ENCODE assay signal across 4 cellular contexts in the genomic region with DNA sequence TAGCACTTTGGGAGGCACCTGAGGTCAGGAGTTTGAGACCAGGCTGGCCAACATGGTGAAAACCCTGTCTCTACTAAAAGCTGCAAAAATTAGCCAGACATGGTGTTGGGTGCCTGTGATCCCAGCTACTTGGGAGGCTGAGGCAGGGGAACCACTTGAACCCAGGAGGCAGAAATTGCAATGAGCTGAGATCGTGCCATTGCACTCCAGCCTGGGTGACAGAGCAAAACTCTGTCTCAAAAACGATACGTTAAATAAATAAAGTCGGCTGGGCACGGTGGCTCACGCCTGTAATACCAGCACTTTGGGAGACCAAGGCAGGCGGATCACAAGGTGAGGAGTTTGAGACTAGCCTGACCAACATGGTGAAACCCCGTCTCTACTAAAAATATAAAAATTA. TPM values are rescaled to one million over a fixed set of nuclear protein-coding genes. Genes with fewer than 3 reads are reported as not detected.
"Had no signal": no experiment of that assay in that cellular context is flagged by ENCODE, and none has a peak within 500 bp of the region (broad histone marks: within the 10 kb centered on the region; RNA-seq: fewer than 3 reads in every experiment).

No MANE protein-coding gene starts in this region.

RNA-seq across cellular contexts. Expression of gene SLC23A1, which starts 27.2 kb away (rescaled TPM):
- total RNA-seq: LHCN-M2, M059J, MCF 10A, NCI-H460 had no signal

RNA-seq across cellular contexts. Expression of gene MZB1, which starts 33.8 kb away (rescaled TPM):
- total RNA-seq: LHCN-M2, M059J, MCF 10A had no signal
